ENCODE assay signal across 20 cellular contexts in the genomic region with DNA sequence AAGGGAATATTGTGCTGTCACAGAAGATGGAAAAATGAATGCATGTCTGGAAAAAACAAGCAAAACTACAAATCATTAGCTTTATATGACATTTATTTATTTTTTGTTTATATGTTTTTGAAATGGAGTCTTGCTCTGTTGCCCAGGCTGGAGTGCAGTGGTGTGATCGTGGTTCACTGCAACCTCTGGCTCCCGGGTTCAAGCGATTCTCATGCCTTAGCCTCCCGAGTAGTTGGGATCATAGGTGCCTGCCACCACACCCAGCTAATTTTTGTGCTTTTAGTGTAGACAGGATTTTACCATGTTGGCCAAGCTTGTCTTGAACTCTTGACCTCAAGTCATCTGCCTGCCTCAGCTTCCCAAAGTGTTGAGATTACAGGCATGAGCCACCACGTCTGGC. TPM values are rescaled to one million over a fixed set of nuclear protein-coding genes. Genes with fewer than 3 reads are reported as not detected.
A peak's percentile ranks its signal among the peaks of the same experiment; 100 is the strongest.
DNase-seq lines count a peak whose midpoint lies in the region; ATAC-seq and TF ChIP-seq lines count a peak whose summit lies in the region.
"Had no signal": no experiment of that assay in that cellular context is flagged by ENCODE, and none has a peak within 500 bp of the region (broad histone marks: within the 10 kb centered on the region; RNA-seq: fewer than 3 reads in every experiment).

No MANE protein-coding gene starts in this region.

- H3K27me3 Mint-ChIP-seq in activated T-cell treated with anti-CD3 and anti-CD28 coated beads, Interleukin-2, amount 50 U/mL, for 24 hours, result no peaks in the 10 kb centered on the region
- H3K27me3 Mint-ChIP-seq in IgD-negative memory B cell (no peaks in the 10 kb centered on the region), osteocyte (ENCODE audit: unreplicated experiment) (no peaks in the 10 kb centered on the region)
- H3K27me3 Mint-ChIP-seq in activated naive CD8-positive, alpha-beta T cell treated with anti-CD3 and anti-CD28 coated beads for 36 hours, result no peaks in the 10 kb centered on the region

- H3K27ac Mint-ChIP-seq in activated T-cell treated with anti-CD3 and anti-CD28 coated beads, Interleukin-2, amount 50 U/mL, for 24 hours, result peak overlapping the region; percentile 89
- peak overlapping the region; percentile 92 to 98 (median 94) for H3K27ac Mint-ChIP-seq in IgD-negative memory B cell
- H3K27ac Mint-ChIP-seq in activated naive CD8-positive, alpha-beta T cell treated with anti-CD3 and anti-CD28 coated beads for 36 hours, result peak overlapping the region; percentile 61
- H3K27ac Mint-ChIP-seq in osteocyte (ENCODE audit: unreplicated experiment), result peak overlapping the region; percentile 44

- peaks cover 57% of the 10 kb centered on the region for H3K4me1 Mint-ChIP-seq in activated T-cell treated with anti-CD3 and anti-CD28 coated beads, Interleukin-2, amount 50 U/mL, for 24 hours (ENCODE audit: low read depth)
- H3K4me1 Mint-ChIP-seq in IgD-negative memory B cell (peaks cover 33 to 39% (median 39%) of the 10 kb centered on the region in 3 donors), osteocyte (ENCODE audit: unreplicated experiment) (peaks cover 9% of the 10 kb centered on the region)
- H3K4me1 Mint-ChIP-seq in activated naive CD8-positive, alpha-beta T cell treated with anti-CD3 and anti-CD28 coated beads for 36 hours, result peaks cover 53% of the 10 kb centered on the region

- H3K4me3 Mint-ChIP-seq in activated T-cell treated with anti-CD3 and anti-CD28 coated beads, Interleukin-2, amount 50 U/mL, for 24 hours, result peak overlapping the region; percentile 5
- H3K4me3 Mint-ChIP-seq in IgD-negative memory B cell (peak overlapping the region; percentile 40 to 94 (median 71)), osteocyte (ENCODE audit: unreplicated experiment) (no peak overlapping the region)
- H3K4me3 Mint-ChIP-seq in activated naive CD8-positive, alpha-beta T cell treated with anti-CD3 and anti-CD28 coated beads for 36 hours, result no peak overlapping the region
- H3K4me3 Mint-ChIP-seq: activated T-cell treated with anti-CD3 and anti-CD28 coated beads, Interleukin-2, amount 50 U/mL, for 4 hours had no signal

- no peak for DNase-seq in activated T-cell treated with anti-CD3 and anti-CD28 coated beads, Interleukin-2, amount 50 U/mL, for 24 hours
- DNase-seq in activated T-cell treated with anti-CD3 and anti-CD28 coated beads, Interleukin-2, amount 50 U/mL, for 48 hours, result no peak
- DNase-seq in activated naive CD8-positive, alpha-beta T cell treated with anti-CD3 and anti-CD28 coated beads for 36 hours, result no peak
- DNase-seq in osteocyte (ENCODE audit: extremely low spot score, unreplicated experiment), result no peak
- DNase-seq: ACHN; activated CD4-positive, CD25-positive, alpha-beta regulatory T cell treated with anti-CD3 and anti-CD28 coated beads, Interleukin-2, amount 50 U/mL, for 72 hours; activated T-cell treated with anti-CD3 and anti-CD28 coated beads, Interleukin-2, amount 50 U/mL, for 4 hours; COR-L47; cortex of kidney; foreskin fibroblast; midbrain; MM.1S; NCI-H1694; NCI-H345; nucleus accumbens; right cardiac atrium had no signal

- peaks cover 78% of the 10 kb centered on the region for H3K36me3 Mint-ChIP-seq in activated T-cell treated with anti-CD3 and anti-CD28 coated beads, Interleukin-2, amount 50 U/mL, for 24 hours (ENCODE audit: low read depth)
- peaks cover 9% of the 10 kb centered on the region for H3K36me3 Mint-ChIP-seq in IgD-negative memory B cell
- peaks cover 48% of the 10 kb centered on the region for H3K36me3 Mint-ChIP-seq in activated naive CD8-positive, alpha-beta T cell treated with anti-CD3 and anti-CD28 coated beads for 36 hours
- H3K36me3 Mint-ChIP-seq in osteocyte (ENCODE audit: unreplicated experiment), result peaks cover 11% of the 10 kb centered on the region

- ATAC-seq in HG02840 (IDR thresholded peaks at IDR 0.05; ENCODE audit: low FRiP score, unreplicated experiment) (no peak), HG03025 (IDR thresholded peaks at IDR 0.05; ENCODE audit: low FRiP score, unreplicated experiment) (no peak), GM19467 (IDR thresholded peaks at IDR 0.05; ENCODE audit: unreplicated experiment) (no peak)
- ATAC-seq: right cardiac atrium had no signal

- TF ChIP-seq CTCF in osteocyte (IDR thresholded peaks at IDR 0.05), result no peak

- H3K9me3 Mint-ChIP-seq in activated T-cell treated with anti-CD3 and anti-CD28 coated beads, Interleukin-2, amount 50 U/mL, for 24 hours, result no peaks in the 10 kb centered on the region
- H3K9me3 Mint-ChIP-seq in IgD-negative memory B cell (no peaks in the 10 kb centered on the region), osteocyte (ENCODE audit: unreplicated experiment) (no peaks in the 10 kb centered on the region)
- H3K9me3 Mint-ChIP-seq in activated naive CD8-positive, alpha-beta T cell treated with anti-CD3 and anti-CD28 coated beads for 36 hours, result no peaks in the 10 kb centered on the region
- H3K9me3 Mint-ChIP-seq: activated T-cell treated with anti-CD3 and anti-CD28 coated beads, Interleukin-2, amount 50 U/mL, for 4 hours had no signal

RNA-seq across cellular contexts. Expression of a gene that starts 8.5 kb away (rescaled TPM):
- polyA plus RNA-seq in IgD-negative memory B cell, result 79.2 TPM
- 100 to 1,000 TPM; 115 to 117 TPM for total RNA-seq in activated naive CD8-positive, alpha-beta T cell treated with anti-CD3 and anti-CD28 coated beads for 36 hours
- 41.0 and 45.4 TPM in 2 replicates for total RNA-seq in osteocyte

RNA-seq across cellular contexts. Expression of a gene that starts 15.6 kb away (rescaled TPM):
- polyA plus RNA-seq in IgD-negative memory B cell, result 38.4 TPM
- total RNA-seq in activated naive CD8-positive, alpha-beta T cell treated with anti-CD3 and anti-CD28 coated beads for 36 hours, result 10 to 100 TPM; 51.0 to 52.1 TPM
- 79.7 and 83.0 TPM in 2 replicates for total RNA-seq in osteocyte

Comparison
In these comparisons a context has a peak if more than half of its experiments do, and no peak if none do; other contexts are left out.
1. H3K27ac Mint-ChIP-seq: peak in every context shown above with its lines; median percentile 94 in IgD-negative memory B cell; 89 in activated T-cell treated with anti-CD3 and anti-CD28 coated beads, Interleukin-2, amount 50 U/mL, for 24 hours; 61 in activated naive CD8-positive, alpha-beta T cell treated with anti-CD3 and anti-CD28 coated beads for 36 hours; 44 in osteocyte.
2. H3K4me3 Mint-ChIP-seq: peak in activated T-cell treated with anti-CD3 and anti-CD28 coated beads, Interleukin-2, amount 50 U/mL, for 24 hours (single experiment) and IgD-negative memory B cell (4 of 4); none in activated naive CD8-positive, alpha-beta T cell treated with anti-CD3 and anti-CD28 coated beads for 36 hours (single experiment) and osteocyte (single experiment).